In the genomic region with DNA sequence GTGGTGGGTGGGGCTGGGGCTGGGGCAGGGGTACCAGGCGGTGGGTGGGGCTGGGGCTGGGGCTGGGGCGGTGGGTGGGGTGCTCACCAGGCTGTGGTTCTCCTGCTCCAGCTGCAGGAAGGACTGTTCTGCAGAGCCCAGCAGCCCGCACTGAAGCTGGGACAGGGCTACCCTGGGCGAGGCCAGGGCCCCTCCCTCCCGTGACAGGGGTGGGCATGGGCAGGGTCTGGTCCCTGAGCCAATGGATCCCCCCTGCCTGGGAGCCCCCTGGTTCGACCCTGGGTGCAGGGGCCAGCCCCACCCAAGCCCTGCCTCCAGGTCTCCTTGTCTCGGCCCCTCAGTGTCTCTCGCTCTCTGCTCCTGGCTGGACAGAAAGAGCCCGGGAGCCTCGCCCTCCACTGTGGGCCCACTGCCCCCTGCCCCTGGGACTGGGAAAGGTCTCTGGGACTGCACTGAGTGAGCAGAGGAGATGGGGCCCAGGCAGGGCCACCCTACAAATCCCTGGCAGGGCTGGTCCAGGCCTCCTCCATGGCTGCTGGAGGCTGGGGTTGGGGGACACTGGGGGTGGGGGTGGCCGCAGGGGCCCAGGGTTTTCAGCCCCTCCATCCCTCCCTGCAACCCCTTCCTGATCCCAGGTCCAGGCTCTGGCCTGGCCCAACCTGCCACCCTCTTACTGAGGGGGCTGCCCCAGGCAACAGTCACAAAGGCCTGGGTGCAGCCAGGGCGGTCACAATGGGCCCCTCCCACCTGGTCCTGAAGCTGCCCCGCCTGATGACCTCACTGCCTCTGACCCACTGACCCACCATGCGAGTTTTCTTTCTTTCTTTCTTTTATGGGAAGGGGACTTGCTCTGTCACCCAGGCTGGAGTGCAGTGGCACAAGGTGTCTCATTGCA, we compare ENCODE assay signal across 1 cellular context.
TF ChIP-seq lines count a peak whose summit lies in the region.

CCDC188 (minus strand) TSS at position 675 of the 895 bp plus-strand sequence; CDS start at position 606, 69 bp downstream.

TF ChIP-seq in H1, 55 proteins besides CTCF, POLR2A, EP300 and RAD21:
- TF ChIP-seq TAF7 (optimal IDR thresholded peaks at IDR 0.05; ENCODE audit: borderline replicate concordance, low read depth, low read length) (no peak), RBBP5 (IDR thresholded peaks at IDR 0.05; ENCODE audit: borderline replicate concordance, low read depth, low read length) (no peak), CBX5 (IDR thresholded peaks at IDR 0.05; ENCODE audit: low read depth, low read length) (no peak), BRCA1 (IDR thresholded peaks at IDR 0.05; ENCODE audit: low read depth, low read length) (no peak), SUZ12 (IDR thresholded peaks at IDR 0.05; ENCODE audit: low read length) (no peak), BCL11A (IDR thresholded peaks at IDR 0.05; ENCODE audit: low read depth in 2 of 2, low read length in 2 of 2) (no peak), ZNF274 (IDR thresholded peaks at IDR 0.05; ENCODE audit: borderline replicate concordance, extremely low read depth, low read length) (no peak), SP1 (IDR thresholded peaks at IDR 0.05; ENCODE audit: low read depth, low read length) (no peak), TBP (IDR thresholded peaks at IDR 0.05; ENCODE audit: low read depth, low read length) (no peak), SRF (IDR thresholded peaks at IDR 0.05; ENCODE audit: low read depth, low read length) (no peak), NRF1 (IDR thresholded peaks at IDR 0.05; ENCODE audit: low read depth, low read length) (no peak), CEBPB (IDR thresholded peaks at IDR 0.05; ENCODE audit: low read depth, low read length) (no peak), GTF2F1 (IDR thresholded peaks at IDR 0.05; ENCODE audit: borderline replicate concordance, low read depth, low read length) (no peak), EZH2 (IDR thresholded peaks at IDR 0.05; ENCODE audit: low read depth, low read length, severe bottlenecking) (no peak)
